In the genomic region with DNA sequence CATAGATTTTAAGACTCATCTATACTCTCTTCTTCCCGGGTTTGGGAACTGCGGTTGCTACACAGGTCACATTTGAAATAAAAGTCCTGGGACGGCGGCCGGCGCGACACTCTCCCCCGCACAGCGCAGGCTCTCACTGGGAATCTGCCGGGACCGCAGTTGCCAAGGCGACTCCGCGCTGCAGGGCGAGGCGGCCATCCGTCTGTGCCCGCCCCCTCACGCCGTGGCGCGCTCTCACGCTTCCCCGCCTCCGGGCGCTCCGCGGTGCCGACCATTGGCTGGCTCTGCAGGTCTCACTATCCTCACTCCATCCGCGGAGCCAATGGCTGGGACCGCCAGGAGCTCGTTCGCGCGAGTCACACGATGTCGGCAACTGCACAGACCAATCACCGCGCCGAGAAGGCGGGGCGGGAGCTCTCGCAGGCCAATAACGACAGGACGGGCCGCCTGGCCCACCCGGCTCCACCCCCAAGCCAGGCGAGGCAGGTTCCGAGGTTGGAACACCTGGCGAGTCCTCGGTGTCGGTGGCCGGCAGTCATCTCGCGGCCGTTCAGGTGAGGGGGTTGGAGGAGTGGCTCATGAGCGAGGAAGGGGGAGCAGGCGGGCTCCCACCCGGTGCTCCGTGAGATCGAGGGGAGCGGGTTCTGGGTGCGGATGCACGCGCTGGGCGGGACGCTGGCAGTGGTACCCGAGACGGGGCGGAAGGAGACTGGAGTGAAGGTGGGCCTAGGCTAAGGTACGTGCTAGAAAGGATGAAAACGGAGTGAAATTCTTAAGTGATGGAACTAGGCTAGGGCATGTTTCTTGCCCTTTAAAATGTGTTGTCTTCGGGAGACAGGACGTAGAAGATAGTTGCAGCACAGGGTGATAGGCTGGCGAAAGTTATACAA, we compare ENCODE assay signal across 1 cellular context.
A peak's percentile ranks its signal among the peaks of the same experiment; 100 is the strongest.
TF ChIP-seq lines count a peak whose summit lies in the region.

Gene MSMO1 (plus strand): TSS at position 459 of the 890 bp plus-strand sequence. CDS start 5,702 bp downstream, outside the sequence.

TF ChIP-seq in K562, 482 proteins besides CTCF, POLR2A, EP300 and RAD21 (continued from another document and continues in another):
- no peak for TF ChIP-seq PREB (CRISPR knock-in tag; IDR thresholded peaks at IDR 0.05)
- TF ChIP-seq, protein P1, sequence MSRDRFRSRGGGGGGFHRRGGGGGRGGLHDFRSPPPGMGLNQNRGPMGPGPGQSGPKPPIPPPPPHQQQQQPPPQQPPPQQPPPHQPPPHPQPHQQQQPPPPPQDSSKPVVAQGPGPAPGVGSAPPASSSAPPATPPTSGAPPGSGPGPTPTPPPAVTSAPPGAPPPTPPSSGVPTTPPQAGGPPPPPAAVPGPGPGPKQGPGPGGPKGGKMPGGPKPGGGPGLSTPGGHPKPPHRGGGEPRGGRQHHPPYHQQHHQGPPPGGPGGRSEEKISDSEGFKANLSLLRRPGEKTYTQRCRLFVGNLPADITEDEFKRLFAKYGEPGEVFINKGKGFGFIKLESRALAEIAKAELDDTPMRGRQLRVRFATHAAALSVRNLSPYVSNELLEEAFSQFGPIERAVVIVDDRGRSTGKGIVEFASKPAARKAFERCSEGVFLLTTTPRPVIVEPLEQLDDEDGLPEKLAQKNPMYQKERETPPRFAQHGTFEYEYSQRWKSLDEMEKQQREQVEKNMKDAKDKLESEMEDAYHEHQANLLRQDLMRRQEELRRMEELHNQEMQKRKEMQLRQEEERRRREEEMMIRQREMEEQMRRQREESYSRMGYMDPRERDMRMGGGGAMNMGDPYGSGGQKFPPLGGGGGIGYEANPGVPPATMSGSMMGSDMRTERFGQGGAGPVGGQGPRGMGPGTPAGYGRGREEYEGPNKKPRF (IDR thresholded peaks at IDR 0.05; ENCODE audit: low read depth, low read length): peak; percentile 86
- TF ChIP-seq, protein P2, sequence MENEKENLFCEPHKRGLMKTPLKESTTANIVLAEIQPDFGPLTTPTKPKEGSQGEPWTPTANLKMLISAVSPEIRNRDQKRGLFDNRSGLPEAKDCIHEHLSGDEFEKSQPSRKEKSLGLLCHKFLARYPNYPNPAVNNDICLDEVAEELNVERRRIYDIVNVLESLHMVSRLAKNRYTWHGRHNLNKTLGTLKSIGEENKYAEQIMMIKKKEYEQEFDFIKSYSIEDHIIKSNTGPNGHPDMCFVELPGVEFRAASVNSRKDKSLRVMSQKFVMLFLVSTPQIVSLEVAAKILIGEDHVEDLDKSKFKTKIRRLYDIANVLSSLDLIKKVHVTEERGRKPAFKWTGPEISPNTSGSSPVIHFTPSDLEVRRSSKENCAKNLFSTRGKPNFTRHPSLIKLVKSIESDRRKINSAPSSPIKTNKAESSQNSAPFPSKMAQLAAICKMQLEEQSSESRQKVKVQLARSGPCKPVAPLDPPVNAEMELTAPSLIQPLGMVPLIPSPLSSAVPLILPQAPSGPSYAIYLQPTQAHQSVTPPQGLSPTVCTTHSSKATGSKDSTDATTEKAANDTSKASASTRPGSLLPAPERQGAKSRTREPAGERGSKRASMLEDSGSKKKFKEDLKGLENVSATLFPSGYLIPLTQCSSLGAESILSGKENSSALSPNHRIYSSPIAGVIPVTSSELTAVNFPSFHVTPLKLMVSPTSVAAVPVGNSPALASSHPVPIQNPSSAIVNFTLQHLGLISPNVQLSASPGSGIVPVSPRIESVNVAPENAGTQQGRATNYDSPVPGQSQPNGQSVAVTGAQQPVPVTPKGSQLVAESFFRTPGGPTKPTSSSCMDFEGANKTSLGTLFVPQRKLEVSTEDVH (IDR thresholded peaks at IDR 0.05; ENCODE audit: low read depth, partially characterized antibody): peak; percentile 36
- peak in 1 of 2 experiments; percentile 76; a peak in 1 of 4 replicates for TF ChIP-seq TEAD1 (CRISPR knock-in tag; IDR thresholded peaks at IDR 0.05)
- TF ChIP-seq ZNF212 (CRISPR knock-in tag; IDR thresholded peaks at IDR 0.05): no peak
- TF ChIP-seq CEBPB (tag; IDR thresholded peaks at IDR 0.05): 0 out of 2 replicates have a peak, but pooled peaks have one; percentile 36
- TF ChIP-seq SMC3 (conservative IDR thresholded peaks at IDR 0.05; ENCODE audit: insufficient read depth, low read depth, low read length): no peak
- TF ChIP-seq ZBTB12 (CRISPR knock-in tag; IDR thresholded peaks at IDR 0.05): peak; percentile 80
- no peak for TF ChIP-seq ZBTB8A (IDR thresholded peaks at IDR 0.05; ENCODE audit: partially characterized antibody)
- peak; percentile 51 for TF ChIP-seq SMARCE1 (IDR thresholded peaks at IDR 0.05)
- TF ChIP-seq CHD2 (IDR thresholded peaks at IDR 0.05; ENCODE audit: low read depth, low read length): peak; percentile 89
- TF ChIP-seq CREB1 (IDR thresholded peaks at IDR 0.05): peak; percentile 92
- TF ChIP-seq CREB1 (CRISPR knock-in tag; IDR thresholded peaks at IDR 0.05): peak; percentile 94
- TF ChIP-seq CHD4 (IDR thresholded peaks at IDR 0.05; ENCODE audit: insufficient read depth, insufficient replicate concordance, low read depth, low read length, poor library complexity, severe bottlenecking): no peak
- TF ChIP-seq CBX1 (IDR thresholded peaks at IDR 0.05; ENCODE audit: low read depth): no peak
- TF ChIP-seq, protein P3, sequence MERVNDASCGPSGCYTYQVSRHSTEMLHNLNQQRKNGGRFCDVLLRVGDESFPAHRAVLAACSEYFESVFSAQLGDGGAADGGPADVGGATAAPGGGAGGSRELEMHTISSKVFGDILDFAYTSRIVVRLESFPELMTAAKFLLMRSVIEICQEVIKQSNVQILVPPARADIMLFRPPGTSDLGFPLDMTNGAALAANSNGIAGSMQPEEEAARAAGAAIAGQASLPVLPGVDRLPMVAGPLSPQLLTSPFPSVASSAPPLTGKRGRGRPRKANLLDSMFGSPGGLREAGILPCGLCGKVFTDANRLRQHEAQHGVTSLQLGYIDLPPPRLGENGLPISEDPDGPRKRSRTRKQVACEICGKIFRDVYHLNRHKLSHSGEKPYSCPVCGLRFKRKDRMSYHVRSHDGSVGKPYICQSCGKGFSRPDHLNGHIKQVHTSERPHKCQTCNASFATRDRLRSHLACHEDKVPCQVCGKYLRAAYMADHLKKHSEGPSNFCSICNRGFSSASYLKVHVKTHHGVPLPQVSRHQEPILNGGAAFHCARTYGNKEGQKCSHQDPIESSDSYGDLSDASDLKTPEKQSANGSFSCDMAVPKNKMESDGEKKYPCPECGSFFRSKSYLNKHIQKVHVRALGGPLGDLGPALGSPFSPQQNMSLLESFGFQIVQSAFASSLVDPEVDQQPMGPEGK (CRISPR knock-in tag; IDR thresholded peaks at IDR 0.05; ENCODE audit: borderline replicate concordance): no peak
- TF ChIP-seq, protein P4, sequence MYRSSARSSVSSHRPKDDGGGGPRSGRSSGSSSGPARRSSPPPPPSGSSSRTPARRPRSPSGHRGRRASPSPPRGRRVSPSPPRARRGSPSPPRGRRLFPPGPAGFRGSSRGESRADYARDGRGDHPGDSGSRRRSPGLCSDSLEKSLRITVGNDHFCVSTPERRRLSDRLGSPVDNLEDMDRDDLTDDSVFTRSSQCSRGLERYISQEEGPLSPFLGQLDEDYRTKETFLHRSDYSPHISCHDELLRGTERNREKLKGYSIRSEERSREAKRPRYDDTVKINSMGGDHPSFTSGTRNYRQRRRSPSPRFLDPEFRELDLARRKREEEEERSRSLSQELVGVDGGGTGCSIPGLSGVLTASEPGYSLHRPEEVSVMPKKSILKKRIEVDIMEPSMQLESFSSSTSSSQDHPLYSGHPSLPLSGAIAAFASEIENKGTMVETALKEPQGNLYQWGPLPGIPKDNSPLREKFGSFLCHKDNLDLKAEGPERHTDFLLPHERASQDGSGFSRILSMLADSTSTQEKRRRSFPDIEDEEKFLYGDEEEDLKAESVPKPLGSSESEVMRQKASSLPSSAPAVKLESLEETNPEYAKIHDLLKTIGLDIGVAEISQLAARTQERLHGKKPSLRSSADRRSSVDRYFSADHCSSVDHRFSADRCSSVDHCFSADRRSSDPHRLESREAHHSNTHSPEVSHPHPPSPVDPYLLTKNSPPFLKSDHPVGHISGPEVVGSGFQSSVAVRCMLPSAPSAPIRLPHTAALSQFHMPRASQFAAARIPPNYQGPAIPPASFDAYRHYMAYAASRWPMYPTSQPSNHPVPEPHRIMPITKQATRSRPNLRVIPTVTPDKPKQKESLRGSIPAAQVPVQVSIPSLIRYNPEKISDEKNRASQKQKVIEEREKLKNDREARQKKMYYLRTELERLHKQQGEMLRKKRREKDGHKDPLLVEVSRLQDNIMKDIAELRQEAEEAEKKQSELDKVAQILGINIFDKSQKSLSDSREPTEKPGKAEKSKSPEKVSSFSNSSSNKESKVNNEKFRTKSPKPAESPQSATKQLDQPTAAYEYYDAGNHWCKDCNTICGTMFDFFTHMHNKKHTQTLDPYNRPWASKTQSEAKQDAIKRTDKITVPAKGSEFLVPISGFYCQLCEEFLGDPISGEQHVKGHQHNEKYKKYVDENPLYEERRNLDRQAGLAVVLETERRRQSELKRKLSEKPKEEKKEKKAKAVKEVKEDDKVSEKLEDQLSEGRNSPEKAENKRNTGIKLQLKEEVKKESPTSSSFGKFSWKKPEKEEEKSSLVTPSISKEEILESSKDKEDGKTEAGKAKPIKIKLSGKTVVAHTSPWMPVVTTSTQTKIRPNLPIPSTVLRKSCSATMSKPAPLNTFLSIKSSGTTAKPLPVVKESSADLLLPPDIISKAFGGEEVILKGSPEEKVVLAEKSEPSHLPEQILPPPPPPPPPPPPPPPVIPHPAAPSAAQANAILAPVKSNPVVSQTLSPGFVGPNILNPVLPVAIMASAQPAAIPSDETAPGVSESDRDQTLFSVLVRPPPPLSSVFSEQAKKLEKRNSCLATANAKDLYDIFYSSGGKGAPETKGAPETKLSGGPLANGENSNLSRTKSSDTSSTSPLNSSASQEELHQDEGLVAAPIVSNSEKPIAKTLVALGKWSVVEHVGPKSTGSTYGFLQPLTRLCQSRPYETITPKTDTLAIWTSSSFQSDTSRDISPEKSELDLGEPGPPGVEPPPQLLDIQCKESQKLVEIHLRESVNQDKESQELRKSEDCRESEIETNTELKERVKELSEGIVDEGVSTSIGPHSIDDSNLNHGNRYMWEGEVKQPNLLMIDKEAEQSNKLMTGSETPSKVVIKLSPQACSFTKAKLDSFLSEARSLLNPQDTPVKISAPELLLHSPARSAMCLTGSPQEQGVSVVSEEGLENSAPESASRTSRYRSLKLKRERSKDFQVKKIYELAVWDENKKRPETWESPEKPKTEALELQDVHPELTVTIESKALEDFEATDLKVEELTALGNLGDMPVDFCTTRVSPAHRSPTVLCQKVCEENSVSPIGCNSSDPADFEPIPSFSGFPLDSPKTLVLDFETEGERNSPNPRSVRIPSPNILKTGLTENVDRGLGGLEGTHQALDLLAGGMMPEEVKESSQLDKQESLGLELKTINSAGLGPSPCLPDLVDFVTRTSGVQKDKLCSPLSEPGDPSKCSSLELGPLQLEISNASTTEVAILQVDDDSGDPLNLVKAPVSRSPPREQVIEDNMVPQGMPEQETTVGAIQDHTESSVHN (IDR thresholded peaks at IDR 0.05; ENCODE audit: borderline replicate concordance in 1 of 2, low read depth in 1 of 2): no peak
- no peak for TF ChIP-seq SRSF7 (optimal IDR thresholded peaks at IDR 0.05; ENCODE audit: low read depth, low read length)
- peak; percentile 85 for TF ChIP-seq RBM22 (IDR thresholded peaks at IDR 0.05; ENCODE audit: low read depth, low read length, poor library complexity, severe bottlenecking)
- no peak for TF ChIP-seq SMAD3 (CRISPR knock-in tag; conservative IDR thresholded peaks at IDR 0.05)
- peak; percentile 98 for TF ChIP-seq SREBF1 (IDR thresholded peaks at IDR 0.05; ENCODE audit: borderline replicate concordance, low read depth, low read length)
- no peak for TF ChIP-seq ETV6 (IDR thresholded peaks at IDR 0.05; ENCODE audit: borderline replicate concordance in 1 of 2, low read depth in 2 of 2, low read length in 1 of 2)
- TF ChIP-seq ETV6 (CRISPR knock-in tag; IDR thresholded peaks at IDR 0.05; ENCODE audit: borderline replicate concordance): no peak
- TF ChIP-seq SETDB1 (IDR thresholded peaks at IDR 0.05; ENCODE audit: low read length): no peak
- TF ChIP-seq CREM (IDR thresholded peaks at IDR 0.05; ENCODE audit: low read depth): peak; percentile 93
- TF ChIP-seq, protein P5, sequence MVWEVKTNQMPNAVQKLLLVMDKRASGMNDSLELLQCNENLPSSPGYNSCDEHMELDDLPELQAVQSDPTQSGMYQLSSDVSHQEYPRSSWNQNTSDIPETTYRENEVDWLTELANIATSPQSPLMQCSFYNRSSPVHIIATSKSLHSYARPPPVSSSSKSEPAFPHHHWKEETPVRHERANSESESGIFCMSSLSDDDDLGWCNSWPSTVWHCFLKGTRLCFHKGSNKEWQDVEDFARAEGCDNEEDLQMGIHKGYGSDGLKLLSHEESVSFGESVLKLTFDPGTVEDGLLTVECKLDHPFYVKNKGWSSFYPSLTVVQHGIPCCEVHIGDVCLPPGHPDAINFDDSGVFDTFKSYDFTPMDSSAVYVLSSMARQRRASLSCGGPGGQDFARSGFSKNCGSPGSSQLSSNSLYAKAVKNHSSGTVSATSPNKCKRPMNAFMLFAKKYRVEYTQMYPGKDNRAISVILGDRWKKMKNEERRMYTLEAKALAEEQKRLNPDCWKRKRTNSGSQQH (CRISPR knock-in tag; IDR thresholded peaks at IDR 0.05): no peak
- no peak for TF ChIP-seq RBM14 (IDR thresholded peaks at IDR 0.05; ENCODE audit: borderline replicate concordance, insufficient read depth, low read depth, low read length)
- TF ChIP-seq FUS (optimal IDR thresholded peaks at IDR 0.05; ENCODE audit: low read depth, low read length): no peak
- TF ChIP-seq, protein P6, sequence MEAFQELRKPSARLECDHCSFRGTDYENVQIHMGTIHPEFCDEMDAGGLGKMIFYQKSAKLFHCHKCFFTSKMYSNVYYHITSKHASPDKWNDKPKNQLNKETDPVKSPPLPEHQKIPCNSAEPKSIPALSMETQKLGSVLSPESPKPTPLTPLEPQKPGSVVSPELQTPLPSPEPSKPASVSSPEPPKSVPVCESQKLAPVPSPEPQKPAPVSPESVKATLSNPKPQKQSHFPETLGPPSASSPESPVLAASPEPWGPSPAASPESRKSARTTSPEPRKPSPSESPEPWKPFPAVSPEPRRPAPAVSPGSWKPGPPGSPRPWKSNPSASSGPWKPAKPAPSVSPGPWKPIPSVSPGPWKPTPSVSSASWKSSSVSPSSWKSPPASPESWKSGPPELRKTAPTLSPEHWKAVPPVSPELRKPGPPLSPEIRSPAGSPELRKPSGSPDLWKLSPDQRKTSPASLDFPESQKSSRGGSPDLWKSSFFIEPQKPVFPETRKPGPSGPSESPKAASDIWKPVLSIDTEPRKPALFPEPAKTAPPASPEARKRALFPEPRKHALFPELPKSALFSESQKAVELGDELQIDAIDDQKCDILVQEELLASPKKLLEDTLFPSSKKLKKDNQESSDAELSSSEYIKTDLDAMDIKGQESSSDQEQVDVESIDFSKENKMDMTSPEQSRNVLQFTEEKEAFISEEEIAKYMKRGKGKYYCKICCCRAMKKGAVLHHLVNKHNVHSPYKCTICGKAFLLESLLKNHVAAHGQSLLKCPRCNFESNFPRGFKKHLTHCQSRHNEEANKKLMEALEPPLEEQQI (IDR thresholded peaks at IDR 0.05): no peak
